ENCODE assay signal across 26 cellular contexts in the genomic region with DNA sequence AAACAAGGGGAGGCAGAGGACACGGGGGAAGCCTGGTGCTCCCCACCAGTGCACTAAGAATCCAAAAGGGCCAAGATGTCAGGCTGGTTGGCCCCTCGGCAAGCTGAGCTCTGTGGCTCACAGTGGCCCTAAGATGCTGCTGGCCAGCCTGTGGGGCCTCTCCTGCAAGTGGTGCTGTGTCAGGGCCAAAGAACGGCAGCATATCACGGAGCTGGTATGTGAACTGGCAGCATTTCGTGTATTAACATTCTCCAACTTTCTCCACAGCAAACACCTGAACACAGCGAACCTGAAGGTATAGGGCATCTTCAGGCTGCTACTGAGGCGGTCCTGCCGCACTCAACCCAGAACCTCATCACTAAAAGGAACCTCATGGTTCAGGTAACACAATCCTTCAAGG.
"Had no signal": no experiment of that assay in that cellular context is flagged by ENCODE, and none has a peak within 500 bp of the region (broad histone marks: within the 10 kb centered on the region; RNA-seq: fewer than 3 reads in every experiment).

No MANE protein-coding gene starts in this region.

- H3K27me3 ChIP-seq: colonic mucosa, esophagus muscularis mucosa, foreskin keratinocyte, gastroesophageal sphincter, heart left ventricle, hepatocyte, neural progenitor cell, tibial nerve, upper lobe of right lung, vagina had no signal

- H3K4me2 ChIP-seq: hepatocyte, neural progenitor cell had no signal

- H3K36me3 Mint-ChIP-seq: natural killer cell had no signal

- H3K9me3 ChIP-seq: colonic mucosa, esophagus muscularis mucosa, gastroesophageal sphincter, heart left ventricle, left ventricle myocardium inferior, lower lobe of right lung, thoracic aorta, tibial nerve, upper lobe of right lung, vagina had no signal

- H3K4me3 Mint-ChIP-seq: dendritic cell treated with granulocyte-macrophage colony-stimulating factor and Interleukin-4, amounts not matched to agents 40 ng/mL and 50 ng/mL, for 4 days; endodermal cell; natural killer cell; neural progenitor cell; stimulated activated memory B cell treated with anti-CD40 and anti-IgM and Interleukin-4, amounts not matched to agents 10 μg/mL and 1 μg/mL and 100 μg/mL, for 72 hours; stimulated activated naive CD8-positive, alpha-beta T cell treated with anti-CD3 and anti-CD28 coated beads, Interleukin-15, Interleukin-2, amounts not matched to agents 100 ng/mL and 50 ng/mL, for 24 hours had no signal

- ATAC-seq: foreskin keratinocyte; gastroesophageal sphincter; left colon; lower lobe of right lung; natural killer cell; sciatic nerve; stimulated activated memory B cell treated with anti-CD40 and anti-IgM and Interleukin-4, amounts not matched to agents 10 μg/mL and 1 μg/mL and 100 μg/mL, for 72 hours; upper lobe of right lung had no signal

- H3K4me3 ChIP-seq: colonic mucosa, esophagus muscularis mucosa, gastroesophageal sphincter, heart left ventricle, hepatocyte, left ventricle myocardium inferior, lower lobe of right lung, neural progenitor cell, thoracic aorta, tibial nerve, upper lobe of right lung, vagina had no signal

- H2AFZ ChIP-seq: hepatocyte, neural progenitor cell, parathyroid adenoma had no signal

- H3K27ac ChIP-seq: colonic mucosa, esophagus muscularis mucosa, foreskin keratinocyte, gastroesophageal sphincter, heart left ventricle, hepatocyte, left ventricle myocardium inferior, lower lobe of right lung, neural progenitor cell, parathyroid adenoma, thoracic aorta, tibial nerve, upper lobe of right lung, vagina had no signal

- H3K4me1 ChIP-seq: colonic mucosa, neural progenitor cell, parathyroid adenoma, upper lobe of right lung had no signal

- H3K27ac Mint-ChIP-seq: dendritic cell treated with granulocyte-macrophage colony-stimulating factor and Interleukin-4, amounts not matched to agents 40 ng/mL and 50 ng/mL, for 4 days; endodermal cell; natural killer cell; neural progenitor cell; progenitor cell of endocrine pancreas; stimulated activated memory B cell treated with anti-CD40 and anti-IgM and Interleukin-4, amounts not matched to agents 10 μg/mL and 1 μg/mL and 100 μg/mL, for 72 hours; stimulated activated naive CD8-positive, alpha-beta T cell treated with anti-CD3 and anti-CD28 coated beads, Interleukin-15, Interleukin-2, amounts not matched to agents 100 ng/mL and 50 ng/mL, for 24 hours had no signal

- DNase-seq: colonic mucosa; effector CD8-positive, alpha-beta T cell; endodermal cell; foreskin keratinocyte; kidney glomerular epithelial cell; left colon; left ventricle myocardium inferior; lower lobe of right lung; natural killer cell; stimulated activated CD4-positive, alpha-beta T cell treated with anti-CD3 and anti-CD28 coated beads, Interleukin-2, amount 100 ng/mL, for 24 hours; stimulated activated CD4-positive, alpha-beta T cell treated with anti-CD3 and anti-CD28 coated beads, Interleukin-4, amount 100 ng/mL, for 4 hours; upper lobe of right lung had no signal

- H3K9me3 Mint-ChIP-seq: dendritic cell treated with granulocyte-macrophage colony-stimulating factor and Interleukin-4, amounts not matched to agents 40 ng/mL and 50 ng/mL, for 4 days; endodermal cell; natural killer cell; neural progenitor cell; stimulated activated memory B cell treated with anti-CD40 and anti-IgM and Interleukin-4, amounts not matched to agents 10 μg/mL and 1 μg/mL and 100 μg/mL, for 72 hours; stimulated activated naive CD8-positive, alpha-beta T cell treated with anti-CD3 and anti-CD28 coated beads, Interleukin-15, Interleukin-2, amounts not matched to agents 100 ng/mL and 50 ng/mL, for 24 hours had no signal

- H3K4me1 Mint-ChIP-seq: natural killer cell; stimulated activated memory B cell treated with anti-CD40 and anti-IgM and Interleukin-4, amounts not matched to agents 10 μg/mL and 1 μg/mL and 100 μg/mL, for 72 hours had no signal

- H3K9ac ChIP-seq: neural progenitor cell, parathyroid adenoma had no signal

- H3K27me3 Mint-ChIP-seq: dendritic cell treated with granulocyte-macrophage colony-stimulating factor and Interleukin-4, amounts not matched to agents 40 ng/mL and 50 ng/mL, for 4 days; progenitor cell of endocrine pancreas; stimulated activated memory B cell treated with anti-CD40 and anti-IgM and Interleukin-4, amounts not matched to agents 10 μg/mL and 1 μg/mL and 100 μg/mL, for 72 hours; stimulated activated naive CD8-positive, alpha-beta T cell treated with anti-CD3 and anti-CD28 coated beads, Interleukin-15, Interleukin-2, amounts not matched to agents 100 ng/mL and 50 ng/mL, for 24 hours had no signal

- H3K79me2 ChIP-seq: hepatocyte had no signal

- H3K36me3 ChIP-seq: colonic mucosa, neural progenitor cell had no signal
